17 cellular contexts compared by ENCODE assay signal in the genomic region with DNA sequence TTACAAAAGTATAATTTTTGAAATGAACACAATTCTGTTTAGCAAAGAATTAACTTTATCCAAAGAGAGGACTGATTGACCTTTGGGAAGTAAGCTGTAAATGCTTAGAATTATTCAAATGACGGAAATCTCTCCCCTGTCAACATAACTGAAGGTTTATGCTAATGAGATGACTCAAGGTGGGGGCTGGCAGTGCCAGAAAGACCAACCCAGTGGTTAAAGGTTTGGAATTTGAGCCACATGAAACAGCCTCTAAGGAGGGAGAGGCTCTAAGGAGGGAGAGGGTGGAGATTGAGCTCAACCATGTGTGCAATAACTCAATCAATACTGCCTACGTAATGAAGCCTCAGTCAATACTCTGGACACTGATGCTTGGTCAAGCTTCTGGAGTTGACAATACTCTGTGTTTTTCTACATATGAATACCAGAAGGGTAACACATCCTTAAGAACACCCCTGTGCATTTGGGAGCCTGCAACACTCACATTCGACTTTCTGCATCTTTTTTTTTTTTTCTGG.
"Had no signal": no experiment of that assay in that cellular context is flagged by ENCODE, and none has a peak within 500 bp of the region (broad histone marks: within the 10 kb centered on the region; RNA-seq: fewer than 3 reads in every experiment).

No MANE protein-coding gene starts in this region.

- H3K36me3 ChIP-seq: left ventricle myocardium inferior, transverse colon had no signal

- H3K9me3 ChIP-seq: transverse colon had no signal

- H3K4me1 ChIP-seq: foreskin keratinocyte, left ventricle myocardium inferior, transverse colon had no signal

- H3K4me3 ChIP-seq: left ventricle myocardium inferior, skin epidermis, transverse colon had no signal

- FAIRE-seq: urothelium cell line had no signal

- DNase-seq: activated naive CD4-positive, alpha-beta T cell treated with anti-CD3 and anti-CD28 coated beads for 36 hours; activated T-cell treated with anti-CD3 and anti-CD28 coated beads, Interleukin-2, amount 50 U/mL, for 24 hours; amygdala; central memory CD4-positive, alpha-beta T cell; dermis blood vessel endothelial cell; effector CD8-positive, alpha-beta T cell; foreskin keratinocyte; kidney glomerular epithelial cell; left ventricle myocardium inferior; natural killer cell; right cardiac atrium; stimulated activated CD4-positive, alpha-beta T cell treated with anti-CD3 and anti-CD28 coated beads, Interleukin-15, amount 100 ng/mL, for 24 hours; stimulated activated naive B cell treated with anti-CD40 and anti-IgM and Interleukin-4, amounts not matched to agents 10 μg/mL and 1 μg/mL and 100 μg/mL, for 72 hours; T-cell; transverse colon had no signal

- H3K27ac ChIP-seq: foreskin keratinocyte, left ventricle myocardium inferior, skin epidermis, transverse colon had no signal

- H3K27me3 ChIP-seq: foreskin keratinocyte, transverse colon had no signal
